In genomic region chr12:70120970-70121369, GRCh38 we compare ENCODE assay signal across 20 cellular contexts.
"Had no signal": no experiment of that assay in that cellular context is flagged by ENCODE, and none has a peak within 500 bp of the region (broad histone marks: within the 10 kb centered on the region; RNA-seq: fewer than 3 reads in every experiment).

No MANE protein-coding gene starts in this region.

- H3K4me3 Mint-ChIP-seq: activated B cell treated with CpG ODN at 0.5 μM for 24 hours; activated CD4-positive, alpha-beta T cell treated with anti-CD3 and anti-CD28 coated beads for 36 hours; activated naive CD8-positive, alpha-beta T cell treated with anti-CD3 and anti-CD28 coated beads, Interleukin-2, amount 10 ng/mL, durations not matched to agents 7 days and 5 days; activated T-cell treated with anti-CD3 and anti-CD28 coated beads, Interleukin-2, amount 50 U/mL, for 4 hours; central memory CD8-positive, alpha-beta T cell; natural killer cell; stimulated activated memory B cell treated with anti-CD40 and anti-IgM and Interleukin-4, amounts not matched to agents 10 μg/mL and 1 μg/mL and 100 μg/mL, for 72 hours had no signal

- H3K4me1 ChIP-seq: breast epithelium had no signal

- H3K36me3 ChIP-seq: breast epithelium, transverse colon had no signal

- H3K27ac ChIP-seq: breast epithelium, coronary artery, transverse colon had no signal

- H3K4me3 ChIP-seq: breast epithelium, coronary artery, lung, smooth muscle cell, transverse colon had no signal

- H3K9me3 ChIP-seq: breast epithelium, transverse colon had no signal

- H3K27ac Mint-ChIP-seq: activated B cell treated with CpG ODN at 0.5 μM for 24 hours; activated CD4-positive, alpha-beta T cell treated with anti-CD3 and anti-CD28 coated beads for 36 hours; activated naive CD8-positive, alpha-beta T cell treated with anti-CD3 and anti-CD28 coated beads, Interleukin-2, amount 10 ng/mL, durations not matched to agents 7 days and 5 days; natural killer cell; stimulated activated memory B cell treated with anti-CD40 and anti-IgM and Interleukin-4, amounts not matched to agents 10 μg/mL and 1 μg/mL and 100 μg/mL, for 72 hours had no signal

- H3K27me3 Mint-ChIP-seq: activated B cell treated with CpG ODN at 0.5 μM for 24 hours; central memory CD8-positive, alpha-beta T cell; stimulated activated memory B cell treated with anti-CD40 and anti-IgM and Interleukin-4, amounts not matched to agents 10 μg/mL and 1 μg/mL and 100 μg/mL, for 72 hours had no signal

- H3K36me3 Mint-ChIP-seq: activated naive CD8-positive, alpha-beta T cell treated with anti-CD3 and anti-CD28 coated beads, Interleukin-2, amount 10 ng/mL, durations not matched to agents 7 days and 5 days; natural killer cell; stimulated activated memory B cell treated with anti-CD40 and anti-IgM and Interleukin-4, amounts not matched to agents 10 μg/mL and 1 μg/mL and 100 μg/mL, for 72 hours had no signal

- H3K9me3 Mint-ChIP-seq: activated B cell treated with CpG ODN at 0.5 μM for 24 hours; activated naive CD8-positive, alpha-beta T cell treated with anti-CD3 and anti-CD28 coated beads, Interleukin-2, amount 10 ng/mL, durations not matched to agents 7 days and 5 days; activated T-cell treated with anti-CD3 and anti-CD28 coated beads, Interleukin-2, amount 50 U/mL, for 4 hours; central memory CD8-positive, alpha-beta T cell; natural killer cell; stimulated activated memory B cell treated with anti-CD40 and anti-IgM and Interleukin-4, amounts not matched to agents 10 μg/mL and 1 μg/mL and 100 μg/mL, for 72 hours had no signal

- ATAC-seq: activated CD4-positive, alpha-beta T cell treated with anti-CD3 and anti-CD28 coated beads for 36 hours; activated T-cell treated with anti-CD3 and anti-CD28 coated beads, Interleukin-2, amount 50 U/mL, for 4 hours; left lobe of liver; natural killer cell; sciatic nerve; stimulated activated memory B cell treated with anti-CD40 and anti-IgM and Interleukin-4, amounts not matched to agents 10 μg/mL and 1 μg/mL and 100 μg/mL, for 72 hours had no signal

- DNase-seq: activated B cell treated with CpG ODN at 0.5 μM for 24 hours; activated CD4-positive, alpha-beta T cell treated with anti-CD3 and anti-CD28 coated beads for 36 hours; activated CD4-positive, alpha-beta T cell treated with anti-CD3 and anti-CD28 coated beads, Interleukin-2, amount 50 U/mL, for 4 hours; activated CD8-positive, alpha-beta memory T cell treated with anti-CD3 and anti-CD28 coated beads for 24 hours; activated CD8-positive, alpha-beta memory T cell treated with anti-CD3 and anti-CD28 coated beads, Interleukin-2, amount 50 U/mL, for 4 hours; activated naive CD4-positive, alpha-beta T cell treated with Interleukin-2 at 50 U/mL for 16 hours; activated naive CD8-positive, alpha-beta T cell treated with anti-CD3 and anti-CD28 coated beads, Interleukin-2, amount 10 ng/mL, durations not matched to agents 7 days and 5 days; activated T-cell treated with anti-CD3 and anti-CD28 coated beads, Interleukin-2, amount 50 U/mL, for 4 hours; amniotic stem cell; natural killer cell; stimulated activated CD4-positive, alpha-beta T cell treated with anti-CD3 and anti-CD28 coated beads, Interleukin-15, amount 100 ng/mL, for 24 hours; transverse colon had no signal

- H3K4me1 Mint-ChIP-seq: activated B cell treated with CpG ODN at 0.5 μM for 24 hours; activated CD4-positive, alpha-beta T cell treated with anti-CD3 and anti-CD28 coated beads for 36 hours; activated naive CD8-positive, alpha-beta T cell treated with anti-CD3 and anti-CD28 coated beads, Interleukin-2, amount 10 ng/mL, durations not matched to agents 7 days and 5 days; central memory CD8-positive, alpha-beta T cell; natural killer cell; stimulated activated memory B cell treated with anti-CD40 and anti-IgM and Interleukin-4, amounts not matched to agents 10 μg/mL and 1 μg/mL and 100 μg/mL, for 72 hours had no signal

- H3K27me3 ChIP-seq: breast epithelium, transverse colon had no signal
